ENCODE assay signal across 8 cellular contexts in the genomic region with DNA sequence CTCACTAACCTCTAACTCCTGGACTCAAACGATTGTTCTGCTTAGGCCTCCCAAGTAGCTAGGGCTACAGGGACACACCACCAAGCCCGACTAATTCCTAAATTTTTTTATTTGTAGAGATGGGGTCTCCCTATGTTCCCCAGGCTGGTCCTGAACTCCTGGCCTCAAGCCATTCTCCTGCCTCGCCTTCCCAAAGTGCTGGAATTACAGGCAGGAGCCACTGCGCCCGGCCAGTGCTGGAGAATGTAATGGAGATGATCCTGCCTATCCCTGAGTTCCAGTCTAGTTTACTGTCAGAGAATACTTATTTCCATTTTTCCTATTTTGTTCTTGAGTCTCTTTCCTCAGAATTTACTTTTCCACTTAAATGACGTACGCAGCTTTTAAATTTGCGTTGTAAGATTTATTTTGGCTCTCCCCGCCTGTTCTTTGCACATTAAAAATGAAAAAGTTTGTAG. TPM values are rescaled to one million over a fixed set of nuclear protein-coding genes. Genes with fewer than 3 reads are reported as not detected.
A peak's percentile ranks its signal among the peaks of the same experiment; 100 is the strongest.
DNase-seq lines count a peak whose midpoint lies in the region; ATAC-seq, FAIRE-seq and TF ChIP-seq lines count a peak whose summit lies in the region.

Gene CHEK1 (plus strand): TSS at position 408 of the 458 bp plus-strand sequence. CDS start 1,606 bp downstream, outside the sequence.

- H3K4me1 ChIP-seq in HEK293 (ENCODE audit: control insufficient read depth, insufficient read depth, low read length), result no peaks in the 10 kb centered on the region; the same call in 1 of the 2 replicates
- peaks cover 19% of the 10 kb centered on the region for H3K4me1 ChIP-seq in skeletal muscle satellite cell (ENCODE audit: control insufficient read depth, insufficient read depth, low read length)

- H3K27ac ChIP-seq in HEK293 (ENCODE audit: extremely low read depth, low read depth, low read length), result peak within 1 kb of the TSS; percentile 94

- H3K4me2 ChIP-seq in skeletal muscle satellite cell (ENCODE audit: low read length), result peak within 1 kb of the TSS; percentile 95

- H3K4me3 ChIP-seq in HEK293 (ENCODE audit: low read depth, low read length), result peak within 1 kb of the TSS; percentile 74
- H3K4me3 ChIP-seq in WI38 (ENCODE audit: low read depth, low read length), result peak within 1 kb of the TSS; percentile 78
- H3K4me3 ChIP-seq in skeletal muscle satellite cell (ENCODE audit: low read length), result peak within 1 kb of the TSS; percentile 75

- ATAC-seq in HG03439 (IDR thresholded peaks at IDR 0.05; ENCODE audit: unreplicated experiment), result no peak

- H3K36me3 ChIP-seq in HEK293 (ENCODE audit: control insufficient read depth in 2 of 2, insufficient read depth in 1 of 2, low read length in 2 of 2) (peaks cover 9 to 41% of the 10 kb centered on the region in 2 experiments), skeletal muscle satellite cell (ENCODE audit: insufficient read depth, low read length) (peaks cover 26% of the 10 kb centered on the region)

- H3K27me3 ChIP-seq in skeletal muscle satellite cell (ENCODE audit: control insufficient read depth, insufficient read depth, low read length), result no peaks in the 10 kb centered on the region

- TF ChIP-seq CTCF in HEK293 (tag by site-specific recombination; IDR thresholded peaks at IDR 0.05) (no peak), WI38 (IDR thresholded peaks at IDR 0.05; ENCODE audit: low read depth, low read length) (no peak)

- no peak for FAIRE-seq in frontal cortex (lab: Jason Lieb, UNC)
- no peak for FAIRE-seq in urothelium cell line (lab: Jason Lieb, UNC)

- no peak for DNase-seq in frontal cortex (ENCODE audit: low spot score in 2 of 2)
- DNase-seq in urothelium cell line (ENCODE audit: low spot score), result no peak
- no peak for DNase-seq in NCI-H1436 treated with DMSO at 0.1 percent for 48 hours (lab: John Stamatoyannopoulos, UW)
- DNase-seq in islet precursor cell, result no peak

- H3K9me3 ChIP-seq in HEK293 (ENCODE audit: control insufficient read depth, insufficient read depth, low read depth, low read length), result no peaks in the 10 kb centered on the region
- H3K9me3 ChIP-seq in skeletal muscle satellite cell (replicated peaks; ENCODE audit: low read length), result no peaks in the 10 kb centered on the region

- POLR2A ChIA-PET in HEK293 (lab: Yijun Ruan, JAX), result interaction anchor here (1.2 to 3.2 kb wide), 4 partner anchors 27 to 671 kb away, joined by 5 to 24 read pairs (median 7); partner anchors contain the start of genes CCDC15, HYLS1 and STT3A

- peak within 1 kb of the TSS; percentile 89 for H3K9ac ChIP-seq in skeletal muscle satellite cell (ENCODE audit: low read depth, low read length)

- CTCF ChIA-PET in HEK293 (lab: Yijun Ruan, JAX), result interaction anchor here (1.1 kb wide), 1 partner anchor 1984 kb away, joined by 3 read pairs; no protein-coding TSS in a partner anchor

TF ChIP-seq in HEK293, 187 proteins besides CTCF, POLR2A, EP300 and RAD21:
- TF ChIP-seq GLIS1 (tag by site-specific recombination; IDR thresholded peaks at IDR 0.05), result no peak
- TF ChIP-seq ZNF10 (tag by site-specific recombination; IDR thresholded peaks at IDR 0.05), result no peak
- TF ChIP-seq, protein P1, sequence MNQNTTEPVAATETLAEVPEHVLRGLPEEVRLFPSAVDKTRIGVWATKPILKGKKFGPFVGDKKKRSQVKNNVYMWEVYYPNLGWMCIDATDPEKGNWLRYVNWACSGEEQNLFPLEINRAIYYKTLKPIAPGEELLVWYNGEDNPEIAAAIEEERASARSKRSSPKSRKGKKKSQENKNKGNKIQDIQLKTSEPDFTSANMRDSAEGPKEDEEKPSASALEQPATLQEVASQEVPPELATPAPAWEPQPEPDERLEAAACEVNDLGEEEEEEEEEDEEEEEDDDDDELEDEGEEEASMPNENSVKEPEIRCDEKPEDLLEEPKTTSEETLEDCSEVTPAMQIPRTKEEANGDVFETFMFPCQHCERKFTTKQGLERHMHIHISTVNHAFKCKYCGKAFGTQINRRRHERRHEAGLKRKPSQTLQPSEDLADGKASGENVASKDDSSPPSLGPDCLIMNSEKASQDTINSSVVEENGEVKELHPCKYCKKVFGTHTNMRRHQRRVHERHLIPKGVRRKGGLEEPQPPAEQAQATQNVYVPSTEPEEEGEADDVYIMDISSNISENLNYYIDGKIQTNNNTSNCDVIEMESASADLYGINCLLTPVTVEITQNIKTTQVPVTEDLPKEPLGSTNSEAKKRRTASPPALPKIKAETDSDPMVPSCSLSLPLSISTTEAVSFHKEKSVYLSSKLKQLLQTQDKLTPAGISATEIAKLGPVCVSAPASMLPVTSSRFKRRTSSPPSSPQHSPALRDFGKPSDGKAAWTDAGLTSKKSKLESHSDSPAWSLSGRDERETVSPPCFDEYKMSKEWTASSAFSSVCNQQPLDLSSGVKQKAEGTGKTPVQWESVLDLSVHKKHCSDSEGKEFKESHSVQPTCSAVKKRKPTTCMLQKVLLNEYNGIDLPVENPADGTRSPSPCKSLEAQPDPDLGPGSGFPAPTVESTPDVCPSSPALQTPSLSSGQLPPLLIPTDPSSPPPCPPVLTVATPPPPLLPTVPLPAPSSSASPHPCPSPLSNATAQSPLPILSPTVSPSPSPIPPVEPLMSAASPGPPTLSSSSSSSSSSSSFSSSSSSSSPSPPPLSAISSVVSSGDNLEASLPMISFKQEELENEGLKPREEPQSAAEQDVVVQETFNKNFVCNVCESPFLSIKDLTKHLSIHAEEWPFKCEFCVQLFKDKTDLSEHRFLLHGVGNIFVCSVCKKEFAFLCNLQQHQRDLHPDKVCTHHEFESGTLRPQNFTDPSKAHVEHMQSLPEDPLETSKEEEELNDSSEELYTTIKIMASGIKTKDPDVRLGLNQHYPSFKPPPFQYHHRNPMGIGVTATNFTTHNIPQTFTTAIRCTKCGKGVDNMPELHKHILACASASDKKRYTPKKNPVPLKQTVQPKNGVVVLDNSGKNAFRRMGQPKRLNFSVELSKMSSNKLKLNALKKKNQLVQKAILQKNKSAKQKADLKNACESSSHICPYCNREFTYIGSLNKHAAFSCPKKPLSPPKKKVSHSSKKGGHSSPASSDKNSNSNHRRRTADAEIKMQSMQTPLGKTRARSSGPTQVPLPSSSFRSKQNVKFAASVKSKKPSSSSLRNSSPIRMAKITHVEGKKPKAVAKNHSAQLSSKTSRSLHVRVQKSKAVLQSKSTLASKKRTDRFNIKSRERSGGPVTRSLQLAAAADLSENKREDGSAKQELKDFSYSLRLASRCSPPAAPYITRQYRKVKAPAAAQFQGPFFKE (tag by site-specific recombination; IDR thresholded peaks at IDR 0.05; ENCODE audit: borderline replicate concordance), result no peak

RNA-seq across cellular contexts. Expression of gene CHEK1, which starts in this region (rescaled TPM):
- 13.5 TPM for total RNA-seq in frontal cortex
- total RNA-seq in skeletal muscle satellite cell (2012; rRNA removed), result 23.1 and 28.4 TPM in 2 replicates
